Comparison of ENCODE assay signal across 22 cellular contexts in genomic region chr22:20765938-20766337, GRCh38. TPM values are rescaled to one million over a fixed set of nuclear protein-coding genes. Genes with fewer than 3 reads are reported as not detected.
"Had no signal": no experiment of that assay in that cellular context is flagged by ENCODE, and none has a peak within 500 bp of the region (broad histone marks: within the 10 kb centered on the region; RNA-seq: fewer than 3 reads in every experiment).

No MANE protein-coding gene starts in this region.

- ATAC-seq: PC-3 had no signal

- H3K27me3 Mint-ChIP-seq: activated CD4-positive, alpha-beta memory T cell treated with anti-CD3 and anti-CD28 coated beads, Interleukin-2, amount 10 ng/mL, durations not matched to agents 7 days and 5 days; activated naive CD8-positive, alpha-beta T cell; activated T-cell treated with anti-CD3 and anti-CD28 coated beads, Interleukin-2, amount 50 U/mL, for 24 hours; brain; central memory CD8-positive, alpha-beta T cell had no signal

- H3K4me3 Mint-ChIP-seq: activated CD4-positive, alpha-beta memory T cell treated with anti-CD3 and anti-CD28 coated beads, Interleukin-2, amount 10 ng/mL, durations not matched to agents 7 days and 5 days; activated naive CD8-positive, alpha-beta T cell; activated T-cell treated with anti-CD3 and anti-CD28 coated beads, Interleukin-2, amount 50 U/mL, for 24 hours; brain; central memory CD8-positive, alpha-beta T cell; T-helper 1 cell treated with Interleukin-12 subunit alpha and Interleukin-12 subunit beta and Interleukin-4 antibody, amounts not matched to agents 30 μg/mL and 1 μg/mL, for 36 hours had no signal

- H3K9me3 Mint-ChIP-seq: activated CD4-positive, alpha-beta memory T cell treated with anti-CD3 and anti-CD28 coated beads, Interleukin-2, amount 10 ng/mL, durations not matched to agents 7 days and 5 days; activated T-cell treated with anti-CD3 and anti-CD28 coated beads, Interleukin-2, amount 50 U/mL, for 24 hours; brain; central memory CD8-positive, alpha-beta T cell; T-helper 1 cell treated with Interleukin-12 subunit alpha and Interleukin-12 subunit beta and Interleukin-4 antibody, amounts not matched to agents 30 μg/mL and 1 μg/mL, for 36 hours had no signal

- H3K27ac Mint-ChIP-seq: activated CD4-positive, alpha-beta memory T cell treated with anti-CD3 and anti-CD28 coated beads, Interleukin-2, amount 10 ng/mL, durations not matched to agents 7 days and 5 days; activated naive CD8-positive, alpha-beta T cell; activated T-cell treated with anti-CD3 and anti-CD28 coated beads, Interleukin-2, amount 50 U/mL, for 24 hours; brain; T-helper 1 cell treated with Interleukin-12 subunit alpha and Interleukin-12 subunit beta and Interleukin-4 antibody, amounts not matched to agents 30 μg/mL and 1 μg/mL, for 36 hours had no signal

- FAIRE-seq: astrocyte, colon, RCC 7860 had no signal

- H3K4me1 Mint-ChIP-seq: brain had no signal

- DNase-seq: activated CD4-positive, alpha-beta memory T cell treated with anti-CD3 and anti-CD28 coated beads, Interleukin-2, amount 10 ng/mL, durations not matched to agents 7 days and 5 days; activated CD4-positive, alpha-beta T cell treated with anti-CD3 and anti-CD28 coated beads, Interleukin-2, amount 50 U/mL, for 1 hour; activated CD4-positive, CD25-positive, alpha-beta regulatory T cell; activated CD8-positive, alpha-beta memory T cell treated with anti-CD3 and anti-CD28 coated beads, Interleukin-2, amount 50 U/mL, for 48 hours; activated gamma-delta T cell treated with Interleukin-2 at 50 U/mL for 16 hours; activated T-cell treated with anti-CD3 and anti-CD28 coated beads, Interleukin-2, amount 50 U/mL, for 24 hours; amygdala; NCI-H1105 treated with DMSO at 0.1 percent for 48 hours; NCI-H1436 treated with DMSO at 0.1 percent for 48 hours; NCI-H187; NCI-H510A treated with DMSO at 0.1 percent for 48 hours; NCI-H69; PC-3; SHP77 treated with DMSO at 0.1 percent for 48 hours; T-helper 9 cell had no signal

RNA-seq across cellular contexts. Expression of gene SERPIND1, which starts 8.0 kb away (rescaled TPM):
- total RNA-seq: activated CD4-positive, alpha-beta memory T cell treated with anti-CD3 and anti-CD28 coated beads, Interleukin-2, amount 10 ng/mL, durations not matched to agents 7 days and 5 days; astrocyte had no signal
